In genomic region chr6:3610206-3610605, GRCh38 we compare ENCODE assay signal across 15 cellular contexts.
A peak's percentile ranks its signal among the peaks of the same experiment; 100 is the strongest.
DNase-seq lines count a peak whose midpoint lies in the region; ATAC-seq and TF ChIP-seq lines count a peak whose summit lies in the region.
"Had no signal": no experiment of that assay in that cellular context is flagged by ENCODE, and none has a peak within 500 bp of the region (broad histone marks: within the 10 kb centered on the region; RNA-seq: fewer than 3 reads in every experiment).

No MANE protein-coding gene starts in this region.

- no peaks in the 10 kb centered on the region for H3K9me3 ChIP-seq in RWPE2 (ENCODE audit: severe bottlenecking)
- H3K9me3 ChIP-seq: pancreas, SJSA1, transverse colon had no signal

- no peaks in the 10 kb centered on the region for H3K36me3 ChIP-seq in RWPE2 (ENCODE audit: low read depth)
- H3K36me3 ChIP-seq: pancreas, SJSA1, transverse colon had no signal

- no peaks in the 10 kb centered on the region for H3K4me1 Mint-ChIP-seq in activated CD4-positive, alpha-beta memory T cell treated with anti-CD3 and anti-CD28 coated beads, Interleukin-2, amount 10 ng/mL, durations not matched to agents 7 days and 5 days

- no peak for TF ChIP-seq CTCF in RWPE2 (IDR thresholded peaks at IDR 0.05; ENCODE audit: poor library complexity, severe bottlenecking)

- no peaks in the 10 kb centered on the region for H3K27me3 ChIP-seq in RWPE2 (ENCODE audit: insufficient read depth, poor library complexity, severe bottlenecking)
- H3K27me3 ChIP-seq: pancreas, SJSA1, transverse colon had no signal

- H3K27ac ChIP-seq in RWPE2 (ENCODE audit: poor library complexity, severe bottlenecking), result peak overlapping the region; percentile 88
- H3K27ac ChIP-seq: pancreas, SJSA1, transverse colon had no signal

- H3K4me3 Mint-ChIP-seq in activated CD4-positive, alpha-beta memory T cell treated with anti-CD3 and anti-CD28 coated beads, Interleukin-2, amount 10 ng/mL, durations not matched to agents 7 days and 5 days, result no peak overlapping the region
- H3K4me3 Mint-ChIP-seq: GM23338 had no signal

- CTCF ChIA-PET in activated CD4-positive, alpha-beta memory T cell treated with anti-CD3 and anti-CD28 coated beads, Interleukin-2, amount 10 ng/mL, durations not matched to agents 7 days and 5 days (lab: Charles Lee), result no interaction called here

- H3K36me3 Mint-ChIP-seq in activated CD4-positive, alpha-beta memory T cell treated with anti-CD3 and anti-CD28 coated beads, Interleukin-2, amount 10 ng/mL, durations not matched to agents 7 days and 5 days (ENCODE audit: low read depth), result no peaks in the 10 kb centered on the region

- H3K27me3 Mint-ChIP-seq in activated CD4-positive, alpha-beta memory T cell treated with anti-CD3 and anti-CD28 coated beads, Interleukin-2, amount 10 ng/mL, durations not matched to agents 7 days and 5 days, result peaks cover 10% of the 10 kb centered on the region

- POLR2A ChIA-PET in activated CD4-positive, alpha-beta memory T cell treated with anti-CD3 and anti-CD28 coated beads, Interleukin-2, amount 10 ng/mL, durations not matched to agents 7 days and 5 days (lab: Charles Lee), result no interaction called here

- no peak overlapping the region for H3K4me3 ChIP-seq in RWPE2 (ENCODE audit: severe bottlenecking)
- H3K4me3 ChIP-seq: GM23338, pancreas, SJSA1, transverse colon had no signal

- DNase-seq in activated CD8-positive, alpha-beta memory T cell treated with anti-CD3 and anti-CD28 coated beads for 24 hours, result peak; percentile 19
- DNase-seq in activated CD8-positive, alpha-beta memory T cell treated with anti-CD3 and anti-CD28 coated beads, Interleukin-2, amount 50 U/mL, for 4 hours, result no peak
- no peak for DNase-seq in RWPE2 (ENCODE audit: low spot score)
- DNase-seq in fibroblast of peridontal ligament (ENCODE audit: extremely low read depth), result peak; percentile 20
- no peak for DNase-seq in activated CD4-positive, alpha-beta memory T cell treated with anti-CD3 and anti-CD28 coated beads, Interleukin-2, amount 10 ng/mL, durations not matched to agents 7 days and 5 days
- DNase-seq: activated naive CD4-positive, alpha-beta T cell treated with anti-CD3 and anti-CD28 coated beads, Interleukin-2, amount 50 U/mL, for 16 hours; midbrain; NCI-H524; pancreas; transverse colon had no signal

- no peaks in the 10 kb centered on the region for H3K9me3 Mint-ChIP-seq in activated CD4-positive, alpha-beta memory T cell treated with anti-CD3 and anti-CD28 coated beads, Interleukin-2, amount 10 ng/mL, durations not matched to agents 7 days and 5 days
- H3K9me3 Mint-ChIP-seq: GM23338 had no signal

- no peak overlapping the region for H3K27ac Mint-ChIP-seq in activated CD4-positive, alpha-beta memory T cell treated with anti-CD3 and anti-CD28 coated beads, Interleukin-2, amount 10 ng/mL, durations not matched to agents 7 days and 5 days
- H3K27ac Mint-ChIP-seq: GM23338 had no signal

- peaks cover 37% of the 10 kb centered on the region for H3K4me1 ChIP-seq in RWPE2 (ENCODE audit: insufficient read depth, poor library complexity, severe bottlenecking)
- H3K4me1 ChIP-seq: pancreas, transverse colon had no signal

- ATAC-seq in RWPE2 (ENCODE audit: low read depth) (peak; percentile 61), GM18520 (IDR thresholded peaks at IDR 0.05; ENCODE audit: unreplicated experiment) (no peak), HG03442 (IDR thresholded peaks at IDR 0.05; ENCODE audit: unreplicated experiment) (no peak), GM19035 (IDR thresholded peaks at IDR 0.05; ENCODE audit: unreplicated experiment) (no peak)
- ATAC-seq: pancreas had no signal

Comparison
In these comparisons a context has a peak if more than half of its experiments do, and no peak if none do; other contexts are left out.
1. DNase-seq: peak in activated CD8-positive, alpha-beta memory T cell treated with anti-CD3 and anti-CD28 coated beads for 24 hours (single experiment) and fibroblast of peridontal ligament (single experiment); none in activated CD8-positive, alpha-beta memory T cell treated with anti-CD3 and anti-CD28 coated beads, Interleukin-2, amount 50 U/mL, for 4 hours (single experiment), RWPE2 (single experiment) and activated CD4-positive, alpha-beta memory T cell treated with anti-CD3 and anti-CD28 coated beads, Interleukin-2, amount 10 ng/mL, durations not matched to agents 7 days and 5 days (single experiment).